ENCODE assay signal across 8 cellular contexts in genomic region chr2:70029814-70030409, GRCh38. TPM values are rescaled to one million over a fixed set of nuclear protein-coding genes. Genes with fewer than 3 reads are reported as not detected.
DNase-seq lines count a peak whose midpoint lies in the region; ATAC-seq and TF ChIP-seq lines count a peak whose summit lies in the region.

No MANE protein-coding gene starts in this region.

- DNase-seq in Daoy (ENCODE audit: low read depth) (peak; percentile 13), SK-N-MC (ENCODE audit: low read depth, low spot score) (peak; percentile 97), Right ventricle myocardium superior (peak; percentile 61), Kasumi-1 (lab: John Stamatoyannopoulos, UW) (no peak), cerebellar nuclear complex (lab: John Stamatoyannopoulos, UW) (no peak), NCI-H345 treated with DMSO at 0.1 percent for 48 hours (lab: John Stamatoyannopoulos, UW; ENCODE audit: unreplicated experiment) (no peak)

- peaks cover 17% of the 10 kb centered on the region for H3K4me1 ChIP-seq in parathyroid adenoma

- H3K9ac ChIP-seq in SK-N-MC (ENCODE audit: insufficient read length): peak overlapping the region; percentile 79
- H3K9ac ChIP-seq in parathyroid adenoma: no peak overlapping the region

- peak overlapping the region; percentile 99 for H3K27ac ChIP-seq in SK-N-MC
- H3K27ac ChIP-seq in parathyroid adenoma: peak overlapping the region; percentile 86

- peak overlapping the region; percentile 87 for H2AFZ ChIP-seq in parathyroid adenoma

- no peaks in the 10 kb centered on the region for H3K79me2 ChIP-seq in parathyroid adenoma

- H3K4me3 ChIP-seq in SK-N-MC: peak overlapping the region; percentile 58
- no peak overlapping the region for H3K4me3 ChIP-seq in parathyroid adenoma (ENCODE audit: low read depth, low read length)

- H3K36me3 ChIP-seq in SK-N-MC (ENCODE audit: insufficient read depth, low read length): no peaks in the 10 kb centered on the region
- H3K36me3 ChIP-seq in parathyroid adenoma (ENCODE audit: control insufficient read depth, insufficient read depth, low read length): no peaks in the 10 kb centered on the region

- H3K4me2 ChIP-seq in parathyroid adenoma (ENCODE audit: low read length): peak overlapping the region; percentile 47

- ATAC-seq in Right ventricle myocardium superior (ENCODE audit: poor library complexity) (peak; percentile 90), HG03457 (IDR thresholded peaks at IDR 0.05; ENCODE audit: unreplicated experiment) (no peak)

- intact Hi-C loops in Right ventricle myocardium superior (cut with DNase I): no loop called here

- no peak for TF ChIP-seq CTCF in parathyroid adenoma (IDR thresholded peaks at IDR 0.05)

- H3K9me3 ChIP-seq in SK-N-MC (ENCODE audit: low read depth, low read length): no peaks in the 10 kb centered on the region
- no peaks in the 10 kb centered on the region for H3K9me3 ChIP-seq in parathyroid adenoma (ENCODE audit: control insufficient read depth, low read length)

- H3K27me3 ChIP-seq in parathyroid adenoma (ENCODE audit: control insufficient read depth, insufficient read depth, low read length): no peaks in the 10 kb centered on the region

RNA-seq across cellular contexts. Expression of gene PCBP1, which starts 57.4 kb away (rescaled TPM):
- 20.2 and 22.1 TPM in 2 replicates for total RNA-seq in Daoy (2014; rRNA removed; shearing (Covaris generic))
- total RNA-seq in Right ventricle myocardium superior: 201 TPM

Comparison
In these comparisons a context has a peak if more than half of its experiments do, and no peak if none do; other contexts are left out.
1. DNase-seq: peak in Daoy (single experiment), SK-N-MC (single experiment) and Right ventricle myocardium superior (single experiment); none in Kasumi-1 (0 of 2), cerebellar nuclear complex (0 of 2) and NCI-H345 treated with DMSO at 0.1 percent for 48 hours (single experiment).